12 cellular contexts compared by ENCODE assay signal in genomic region chr4:142815834-142816233, GRCh38. TPM values are rescaled to one million over a fixed set of nuclear protein-coding genes. Genes with fewer than 3 reads are reported as not detected.
DNase-seq lines count a peak whose midpoint lies in the region; ATAC-seq and TF ChIP-seq lines count a peak whose summit lies in the region.
"Had no signal": no experiment of that assay in that cellular context is flagged by ENCODE, and none has a peak within 500 bp of the region (broad histone marks: within the 10 kb centered on the region; RNA-seq: fewer than 3 reads in every experiment).

No MANE protein-coding gene starts in this region.

- no peaks in the 10 kb centered on the region; the same call in 1 of the 2 replicates for H3K27me3 Mint-ChIP-seq in HFFc6 (ENCODE audit: insufficient read depth)
- H3K27me3 Mint-ChIP-seq in activated CD8-positive, alpha-beta T cell treated with anti-CD3 and anti-CD28 coated beads, Interleukin-2, amount 10 ng/mL, durations not matched to agents 7 days and 5 days (ENCODE audit: low read depth): no peaks in the 10 kb centered on the region

- TF ChIP-seq CTCF in HFFc6 (IDR thresholded peaks at IDR 0.05) (no peak), gastroesophageal sphincter (IDR thresholded peaks at IDR 0.05) (no peak), BE2C (IDR thresholded peaks at IDR 0.05; ENCODE audit: low read depth, low read length) (no peak)

- peak overlapping the region; percentile 90 for H3K27ac Mint-ChIP-seq in HFFc6
- H3K27ac Mint-ChIP-seq in activated CD8-positive, alpha-beta T cell treated with anti-CD3 and anti-CD28 coated beads, Interleukin-2, amount 10 ng/mL, durations not matched to agents 7 days and 5 days: no peak overlapping the region

- H3K36me3 Mint-ChIP-seq in HFFc6 (ENCODE audit: low read depth): peaks cover 16% of the 10 kb centered on the region
- H3K36me3 Mint-ChIP-seq in activated CD8-positive, alpha-beta T cell treated with anti-CD3 and anti-CD28 coated beads, Interleukin-2, amount 10 ng/mL, durations not matched to agents 7 days and 5 days (ENCODE audit: low read depth): no peaks in the 10 kb centered on the region

- H3K4me3 ChIP-seq in gastroesophageal sphincter: no peak overlapping the region
- H3K4me3 ChIP-seq in BE2C (ENCODE audit: low read depth, low read length): no peak overlapping the region

- H3K27ac ChIP-seq in gastroesophageal sphincter: no peak overlapping the region
- H3K27ac ChIP-seq: HL-60 had no signal

- peak overlapping the region; percentile 52 for H3K4me3 Mint-ChIP-seq in HFFc6
- no peak overlapping the region for H3K4me3 Mint-ChIP-seq in activated CD8-positive, alpha-beta T cell treated with anti-CD3 and anti-CD28 coated beads, Interleukin-2, amount 10 ng/mL, durations not matched to agents 7 days and 5 days

- peaks cover 0 to 21% (median 3%) of the 10 kb centered on the region in 3 donors for H3K4me1 ChIP-seq in gastroesophageal sphincter
- no peaks in the 10 kb centered on the region for H3K4me1 ChIP-seq in BE2C

- H3K4me1 Mint-ChIP-seq in HFFc6 (ENCODE audit: low read depth): peaks cover 73% of the 10 kb centered on the region
- peaks cover 22% of the 10 kb centered on the region for H3K4me1 Mint-ChIP-seq in activated CD8-positive, alpha-beta T cell treated with anti-CD3 and anti-CD28 coated beads, Interleukin-2, amount 10 ng/mL, durations not matched to agents 7 days and 5 days (ENCODE audit: low read depth)

- CTCF ChIA-PET in activated CD8-positive, alpha-beta T cell treated with anti-CD3 and anti-CD28 coated beads, Interleukin-2, amount 10 ng/mL, durations not matched to agents 7 days and 5 days (lab: Charles Lee): no interaction called here

- TF ChIP-seq POLR2A in gastroesophageal sphincter (IDR thresholded peaks at IDR 0.05): no peak

- no peaks in the 10 kb centered on the region for H3K36me3 ChIP-seq in gastroesophageal sphincter
- H3K36me3 ChIP-seq in BE2C: no peaks in the 10 kb centered on the region

- no peaks in the 10 kb centered on the region for H3K27me3 ChIP-seq in gastroesophageal sphincter
- no peaks in the 10 kb centered on the region for H3K27me3 ChIP-seq in BE2C

- peak; percentile 53 for ATAC-seq in activated CD8-positive, alpha-beta T cell treated with anti-CD3 and anti-CD28 coated beads, Interleukin-2, amount 10 ng/mL, durations not matched to agents 7 days and 5 days
- peak; percentile 42 for ATAC-seq in gastroesophageal sphincter
- no peak for ATAC-seq in GM18907 (IDR thresholded peaks at IDR 0.05; ENCODE audit: unreplicated experiment)
- ATAC-seq in esophagus mucosa: no peak

- 4 to 27% methylated on average over 1 of the region's 1 CpG for WGBS in gastroesophageal sphincter (ENCODE audit: low coverage in 1 of 2), 2 donors

- no peaks in the 10 kb centered on the region for H3K9me3 Mint-ChIP-seq in HFFc6
- H3K9me3 Mint-ChIP-seq in activated CD8-positive, alpha-beta T cell treated with anti-CD3 and anti-CD28 coated beads, Interleukin-2, amount 10 ng/mL, durations not matched to agents 7 days and 5 days (ENCODE audit: insufficient read depth): no peaks in the 10 kb centered on the region

- no peak for TF ChIP-seq EP300 in gastroesophageal sphincter (IDR thresholded peaks at IDR 0.05)

- POLR2A ChIA-PET in activated CD8-positive, alpha-beta T cell treated with anti-CD3 and anti-CD28 coated beads, Interleukin-2, amount 10 ng/mL, durations not matched to agents 7 days and 5 days (lab: Charles Lee): interaction anchor here (0.7 kb wide), 1 partner anchor 502 kb away, joined by 3 read pairs; no protein-coding TSS in a partner anchor

- H3K9me3 ChIP-seq in gastroesophageal sphincter: no peaks in the 10 kb centered on the region
- no peaks in the 10 kb centered on the region for H3K9me3 ChIP-seq in BE2C

- peak; percentile 36 for DNase-seq in A172 (ENCODE audit: low spot score)
- peak; percentile 85 for DNase-seq in HFFc6
- DNase-seq in activated CD8-positive, alpha-beta T cell treated with anti-CD3 and anti-CD28 coated beads, Interleukin-2, amount 10 ng/mL, durations not matched to agents 7 days and 5 days: peak; percentile 30
- no peak for DNase-seq in BE2C
- no peak for DNase-seq in OCI-M2 (lab: John Stamatoyannopoulos, UW; ENCODE audit: unreplicated experiment)
- DNase-seq: Calu3, glutamatergic neuron, occipital lobe had no signal

RNA-seq across cellular contexts. Expression of gene INPP4B, which starts 30.3 kb away (rescaled TPM):
- total RNA-seq in A172 (2014; rRNA removed; shearing (Covaris generic)): 31.8 and 42.4 TPM in 2 replicates
- 10 to 100 TPM; 36.1 to 48.9 (median 40.1) TPM for total RNA-seq in HFFc6 (2021; fragmentation: NEBNext Ultra II Directional; extraction: Animal tissue kit (Norgen Biotek cat#: 25700))
- total RNA-seq in activated CD8-positive, alpha-beta T cell treated with anti-CD3 and anti-CD28 coated beads, Interleukin-2, amount 10 ng/mL, durations not matched to agents 7 days and 5 days: 10 to 100 TPM; 43.7 to 44.7 TPM
- total RNA-seq in gastroesophageal sphincter: 10 to 100 TPM; 17.6 to 63.8 (median 31.3) TPM
- polyA plus RNA-seq in BE2C (2012; ENCODE audit: insufficient read depth, insufficient read length, low read depth): 0.97 TPM
- total RNA-seq in esophagus mucosa: 9.7 TPM

Comparison
In these comparisons a context has a peak if more than half of its experiments do, and no peak if none do; other contexts are left out.
1. DNase-seq: peak in A172 (single experiment), HFFc6 (single experiment) and activated CD8-positive, alpha-beta T cell treated with anti-CD3 and anti-CD28 coated beads, Interleukin-2, amount 10 ng/mL, durations not matched to agents 7 days and 5 days (single experiment); none in BE2C (single experiment) and OCI-M2 (single experiment).
2. ATAC-seq: peak in activated CD8-positive, alpha-beta T cell treated with anti-CD3 and anti-CD28 coated beads, Interleukin-2, amount 10 ng/mL, durations not matched to agents 7 days and 5 days (single experiment) and gastroesophageal sphincter (single experiment); none in GM18907 (single experiment) and esophagus mucosa (single experiment).